19 cellular contexts compared by ENCODE assay signal in the genomic region with DNA sequence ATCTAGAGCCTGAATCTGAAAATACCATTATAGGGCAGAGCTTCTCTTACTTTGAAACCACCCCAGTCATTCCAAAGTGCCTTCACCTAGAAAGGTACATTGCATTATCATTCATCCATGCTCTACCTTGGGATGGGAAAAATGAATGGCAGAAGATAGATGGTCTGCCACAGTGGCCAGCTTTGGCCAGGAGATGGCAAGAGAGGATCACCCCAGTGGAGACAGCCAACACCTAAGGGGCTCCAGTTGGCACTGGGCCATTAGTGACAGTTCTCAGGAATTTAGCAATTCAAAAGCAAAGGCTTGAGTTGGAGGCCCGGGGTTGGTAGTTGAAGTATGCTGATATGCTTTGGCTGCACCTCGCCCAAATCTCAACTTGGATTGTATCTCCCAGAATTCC.
"Had no signal": no experiment of that assay in that cellular context is flagged by ENCODE, and none has a peak within 500 bp of the region (broad histone marks: within the 10 kb centered on the region; RNA-seq: fewer than 3 reads in every experiment).

No MANE protein-coding gene starts in this region.

- H3K4me1 ChIP-seq: parathyroid adenoma, prostate gland, right lobe of liver, suprapubic skin, thyroid gland, uterus had no signal

- FAIRE-seq: islet of Langerhans had no signal

- H3K27ac Mint-ChIP-seq: naive thymus-derived CD4-positive, alpha-beta T cell; nephron progenitor cell; stimulated activated effector memory CD8-positive, alpha-beta T cell treated with anti-CD3 and anti-CD28 coated beads, Interleukin-12 subunit alpha, Interleukin-12 subunit beta, amount 100 ng/mL, for 72 hours; type B pancreatic cell had no signal

- H3K4me1 Mint-ChIP-seq: naive thymus-derived CD4-positive, alpha-beta T cell; nephron progenitor cell; stimulated activated effector memory CD8-positive, alpha-beta T cell treated with anti-CD3 and anti-CD28 coated beads, Interleukin-12 subunit alpha, Interleukin-12 subunit beta, amount 100 ng/mL, for 72 hours had no signal

- H3K36me3 ChIP-seq: prostate gland, right lobe of liver, suprapubic skin, thyroid gland, uterus had no signal

- H3K4me2 ChIP-seq: hepatocyte had no signal

- H3K27me3 ChIP-seq: hepatocyte, right lobe of liver, suprapubic skin, thyroid gland, uterus had no signal

- ATAC-seq: naive thymus-derived CD4-positive, alpha-beta T cell; right lobe of liver; stimulated activated effector memory CD8-positive, alpha-beta T cell treated with anti-CD3 and anti-CD28 coated beads, Interleukin-12 subunit alpha, Interleukin-12 subunit beta, amount 100 ng/mL, for 72 hours; stimulated activated naive CD8-positive, alpha-beta T cell treated with anti-CD3 and anti-CD28 coated beads, Interleukin-15, Interleukin-2, amounts not matched to agents 100 U/mL and 50 U/mL, for 24 hours had no signal

- DNase-seq: effector CD4-positive, alpha-beta T cell; foreskin melanocyte; head of caudate nucleus; kidney glomerular epithelial cell; naive thymus-derived CD4-positive, alpha-beta T cell; nephron progenitor cell; right lobe of liver; stimulated activated CD4-positive, alpha-beta T cell treated with anti-CD3 and anti-CD28 coated beads, Interleukin-4, amount 100 ng/mL, for 1 hour; stimulated activated CD8-positive, alpha-beta memory T cell treated with anti-CD3 and anti-CD28 coated beads, Interleukin-4, amount 100 ng/mL, for 48 hours; stimulated activated naive CD8-positive, alpha-beta T cell treated with anti-CD3 and anti-CD28 coated beads, Interleukin-15, Interleukin-2, amounts not matched to agents 100 U/mL and 50 U/mL, for 24 hours; thyroid gland; uterus had no signal

- H3K9ac ChIP-seq: parathyroid adenoma had no signal

- H3K4me3 ChIP-seq: hepatocyte, prostate gland, right lobe of liver, suprapubic skin, thyroid gland, uterus had no signal

- H3K79me2 ChIP-seq: hepatocyte, parathyroid adenoma had no signal

- H3K4me3 Mint-ChIP-seq: naive thymus-derived CD4-positive, alpha-beta T cell; nephron progenitor cell; stimulated activated effector memory CD8-positive, alpha-beta T cell treated with anti-CD3 and anti-CD28 coated beads, Interleukin-12 subunit alpha, Interleukin-12 subunit beta, amount 100 ng/mL, for 72 hours; type B pancreatic cell had no signal

- H3K9me3 ChIP-seq: prostate gland, right lobe of liver, suprapubic skin, thyroid gland, uterus had no signal

- H2AFZ ChIP-seq: hepatocyte, parathyroid adenoma had no signal

- H3K36me3 Mint-ChIP-seq: naive thymus-derived CD4-positive, alpha-beta T cell; stimulated activated effector memory CD8-positive, alpha-beta T cell treated with anti-CD3 and anti-CD28 coated beads, Interleukin-12 subunit alpha, Interleukin-12 subunit beta, amount 100 ng/mL, for 72 hours; type B pancreatic cell had no signal

- H3K27ac ChIP-seq: hepatocyte, parathyroid adenoma, prostate gland, right lobe of liver, suprapubic skin, thyroid gland, uterus had no signal
